Comparison of ENCODE assay signal across 8 cellular contexts in the genomic region with DNA sequence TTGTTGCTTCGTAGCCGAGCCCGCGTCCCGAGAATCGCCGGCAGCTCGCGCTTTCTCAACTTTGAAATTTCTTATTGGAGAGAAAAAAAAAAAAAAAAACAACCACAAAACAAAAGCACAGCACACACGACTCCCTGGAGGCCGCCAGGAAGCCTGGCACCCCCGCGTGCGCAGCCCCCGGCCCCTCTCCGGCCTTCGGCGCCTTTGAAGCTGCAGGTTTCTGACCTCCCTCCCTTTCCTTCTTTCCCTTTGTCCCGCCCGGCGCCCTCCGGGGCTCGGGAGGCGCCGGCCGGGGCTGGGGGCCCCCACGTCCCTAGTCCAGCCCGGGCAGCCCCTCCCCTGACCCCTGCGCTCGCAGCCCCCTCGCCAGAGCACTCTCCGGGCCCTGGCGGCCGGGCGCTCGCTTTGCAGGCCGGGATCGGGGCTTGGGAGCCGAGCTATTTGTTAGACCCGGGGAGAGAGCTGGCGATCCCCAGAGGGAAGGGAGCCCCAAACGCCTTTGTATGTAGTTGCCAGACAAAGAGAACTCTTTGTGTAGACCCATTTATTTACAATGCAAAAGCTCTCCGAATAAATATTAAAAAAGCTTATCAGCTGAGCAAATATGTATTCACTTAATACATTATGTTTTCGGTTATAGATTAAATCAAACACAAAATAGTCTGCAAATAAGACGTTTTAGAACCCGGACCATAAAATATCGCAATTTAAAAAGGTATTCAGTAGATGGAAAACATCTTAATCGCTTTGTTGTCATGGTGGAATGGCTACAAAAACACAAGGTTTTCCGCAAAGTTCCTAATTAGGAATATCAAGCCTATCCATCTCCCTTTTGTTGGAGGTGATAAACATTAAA. TPM values are rescaled to one million over a fixed set of nuclear protein-coding genes. Genes with fewer than 3 reads are reported as not detected.
DNase-seq lines count a peak whose midpoint lies in the region; ATAC-seq, FAIRE-seq and TF ChIP-seq lines count a peak whose summit lies in the region.

No MANE protein-coding gene starts in this region.

- no peak for FAIRE-seq in GM12891 (lab: Jason Lieb, UNC)

- H3F3A ChIP-seq in GM23248 (ENCODE audit: insufficient read depth), result peaks cover 7% of the 10 kb centered on the region; the same call in 1 of the 2 replicates

- WGBS in GM23248 (ENCODE audit: low coverage in 1 of 2, low lambda C conversion rate in 2 of 2, missing lambda C conversion rate in 2 of 2), 2 experiments, result 6 to 7% methylated on average over 38 to 49 of the region's 49 CpGs

- DNase-seq in AG08396 (ENCODE audit: low spot score) (peak; percentile 65), GM23248 (peak; percentile 85), Panc1 (ENCODE audit: low read depth, low spot score) (no peak), ecto neural progenitor cell (ENCODE audit: low spot score) (peak; percentile 96), midbrain (lab: John Stamatoyannopoulos, UW) (peak; percentile 45), GM12891 (ENCODE audit: insufficient read length, low spot score) (no peak)

- peak overlapping the region; percentile 95 for H3K9ac ChIP-seq in GM23248

- H3K27ac ChIP-seq in GM23248, result peak overlapping the region; percentile 89
- peak overlapping the region; percentile 96 for H3K27ac ChIP-seq in Panc1 (ENCODE audit: low read length)

- ATAC-seq in Panc1 (no peak), GM21737 (IDR thresholded peaks at IDR 0.05; ENCODE audit: unreplicated experiment) (no peak), GM19463 (IDR thresholded peaks at IDR 0.05; ENCODE audit: unreplicated experiment) (no peak)

- H2AFZ ChIP-seq in GM23248, result peak overlapping the region; percentile 13

- peak overlapping the region; percentile 85 for H3K4me3 ChIP-seq in GM23248
- peak overlapping the region; percentile 78 to 83 for H3K4me3 ChIP-seq in Panc1 (ENCODE audit: low read depth in 2 of 2, low read length in 2 of 2)

- H3K9me3 ChIP-seq in GM23248 (ENCODE audit: low read depth) (no peaks in the 10 kb centered on the region), Panc1 (ENCODE audit: control insufficient read depth, insufficient read depth, low read depth, low read length) (no peaks in the 10 kb centered on the region)

- TF ChIP-seq POLR2A in GM12891 (IDR thresholded peaks at IDR 0.05; ENCODE audit: low read depth, low read length), result no peak

- no peak; the same call in 1 of the 2 replicates for TF ChIP-seq CTCF in Panc1 (IDR thresholded peaks at IDR 0.05)

- H3K79me2 ChIP-seq in GM23248 (ENCODE audit: insufficient read depth), result peaks cover 72% of the 10 kb centered on the region

- no peaks in the 10 kb centered on the region for H3K9me2 ChIP-seq in GM23248 (ENCODE audit: insufficient read depth)

- intact Hi-C loops in Panc1 (cut with micrococcal nuclease; ENCODE audit: unreplicated experiment), result no loop called here

- H3K4me2 ChIP-seq in GM23248 (ENCODE audit: unreplicated experiment), result peak overlapping the region; percentile 96

- CTCF ChIA-PET in Panc1 (lab: Charles Lee), result interaction anchor here (0.6 to 1.0 kb wide), 5 partner anchors 39 to 1020 kb away, joined by 3 to 9 read pairs (median 4); no protein-coding TSS in a partner anchor

- no peaks in the 10 kb centered on the region for H3K27me3 ChIP-seq in GM23248 (replicated peaks; ENCODE audit: insufficient read depth)
- H3K27me3 ChIP-seq in Panc1 (ENCODE audit: control insufficient read depth, insufficient read depth, low read length), result no peaks in the 10 kb centered on the region

- H3K4me1 ChIP-seq in GM23248 (ENCODE audit: insufficient read depth) (peaks cover 33% of the 10 kb centered on the region), Panc1 (ENCODE audit: control insufficient read depth, insufficient read depth, low read length) (peaks cover 29% of the 10 kb centered on the region)

- in situ Hi-C loops in GM23248 (cut with MboI), result no loop called here
- in situ Hi-C loops in Panc1 (cut with HindIII; ENCODE audit: low pct_unique_long_range_greater_than_20kb, low sequenced_read_pairs), result no loop called here

- no TSS peak for BruUV-seq in Panc1 (replicated peaks; lab: Mats Ljungman, UMichigan)

- H3K36me3 ChIP-seq in GM23248 (ENCODE audit: low read depth), result no peaks in the 10 kb centered on the region
- no peaks in the 10 kb centered on the region; the same call in 1 of the 2 replicates for H3K36me3 ChIP-seq in Panc1 (ENCODE audit: control insufficient read depth, insufficient read depth, low read length)

- H4K20me1 ChIP-seq in GM23248 (ENCODE audit: insufficient read depth), result no peaks in the 10 kb centered on the region

- POLR2A ChIA-PET in Panc1 (lab: Charles Lee), result interaction anchor here (0.6 to 0.9 kb wide), 7 partner anchors 8 to 380 kb away, joined by 3 to 10 read pairs (median 5); no protein-coding TSS in a partner anchor

TF ChIP-seq in GM12891, 5 proteins besides CTCF, POLR2A, EP300 and RAD21:
- TF ChIP-seq POU2F2 (IDR thresholded peaks at IDR 0.05; ENCODE audit: low read depth, low read length) (no peak), POLR2AphosphoS5 (IDR thresholded peaks at IDR 0.05; ENCODE audit: low read depth, low read length) (no peak), SPI1 (IDR thresholded peaks at IDR 0.05; ENCODE audit: low read depth, low read length) (no peak), TAF1 (IDR thresholded peaks at IDR 0.05; ENCODE audit: low read depth, low read length) (no peak), PAX5 (IDR thresholded peaks at IDR 0.05; ENCODE audit: insufficient read depth, low read length, severe bottlenecking) (no peak)

RNA-seq across cellular contexts. Expression of a gene that starts 2.3 kb away (rescaled TPM):
- total RNA-seq in GM23248 (2014; rRNA removed; shearing (Covaris generic)), result 3.0 and 5.2 TPM in 2 replicates
- 0.91 and 1.3 TPM in 2 replicates for polyA plus RNA-seq in GM23248 (2016; fragmentation: Nextera tagmentation; extraction: Ambion mirVana)
- 77.4 TPM for total RNA-seq in Panc1 (2021; ENCODE audit: unreplicated experiment)
- polyA plus RNA-seq in Panc1 (2012; ENCODE audit: insufficient read length), result 129 TPM
- 0.01 TPM for polyA plus RNA-seq in GM12891 (2012; ENCODE audit: low read depth, missing spikeins)

Comparison
In these comparisons a context has a peak if more than half of its experiments do, and no peak if none do; other contexts are left out.
1. DNase-seq: peak in AG08396 (single experiment), GM23248 (single experiment), ecto neural progenitor cell (single experiment) and midbrain (single experiment); none in Panc1 (single experiment) and GM12891 (single experiment).
2. RNA of a gene that starts 2.3 kb away (total RNA-seq): 77.4 TPM in Panc1 (single experiment); 3.0 to 5.2 TPM in GM23248; every median in the first group is over 10 times any median in the second.